In genomic region chr14:73789996-73790581, GRCh38 we compare ENCODE assay signal across 8 cellular contexts.
DNase-seq lines count a peak whose midpoint lies in the region; ATAC-seq and TF ChIP-seq lines count a peak whose summit lies in the region.

No MANE protein-coding gene starts in this region.

- H3K27ac ChIP-seq in RWPE1: peak overlapping the region; percentile 98

- POLR2A ChIA-PET in RWPE1 (lab: Yijun Ruan, JAX; ENCODE audit: low non-redundant PET): no interaction called here

- no peak for ATAC-seq in HG03469 (IDR thresholded peaks at IDR 0.05; ENCODE audit: unreplicated experiment)

- DNase-seq in AG08396 (ENCODE audit: low spot score): peak; percentile 81
- DNase-seq in RWPE1 (ENCODE audit: low spot score): peak; percentile 75
- peak; percentile 98 for DNase-seq in fibroblast of peridontal ligament (ENCODE audit: extremely low read depth)
- DNase-seq in nucleus accumbens (lab: John Stamatoyannopoulos, UW): peak in 52 of 56 donors; percentile 16 to 92 (median 72)
- DNase-seq in SW480 (ENCODE audit: low spot score): no peak
- no peak for DNase-seq in T-helper 9 cell
- DNase-seq in activated T-cell treated with anti-CD3 and anti-CD28 coated beads for 4 hours: no peak

- TF ChIP-seq CTCF in RWPE1 (conservative IDR thresholded peaks at IDR 0.05; ENCODE audit: low read depth): no peak

- CTCF ChIA-PET in RWPE1 (lab: Yijun Ruan, JAX): interaction anchor here (0.6 kb wide), 1 partner anchor 37 kb away, joined by 3 read pairs; no protein-coding TSS in a partner anchor

Comparison
In these comparisons a context has a peak if more than half of its experiments do, and no peak if none do; other contexts are left out.
1. DNase-seq: peak in AG08396 (single experiment), RWPE1 (single experiment), fibroblast of peridontal ligament (single experiment) and nucleus accumbens (52 of 56); none in SW480 (single experiment), T-helper 9 cell (single experiment) and activated T-cell treated with anti-CD3 and anti-CD28 coated beads for 4 hours (single experiment).